ENCODE assay signal across 7 cellular contexts in genomic region chr1:226893936-226894335, GRCh38.
"Had no signal": no experiment of that assay in that cellular context is flagged by ENCODE, and none has a peak within 500 bp of the region (broad histone marks: within the 10 kb centered on the region; RNA-seq: fewer than 3 reads in every experiment).

No MANE protein-coding gene starts in this region.

- H3K27ac ChIP-seq: HL-60 had no signal

- H3K27me3 Mint-ChIP-seq: IgD-negative memory B cell had no signal

- DNase-seq: H9, HCEC 1CT, HFFc6 had no signal

- H3K4me1 Mint-ChIP-seq: GM23338, H9 had no signal

- H3K9me3 Mint-ChIP-seq: GM23338, H9, HFFc6, IgD-negative memory B cell had no signal

- H3K27ac Mint-ChIP-seq: GM23338, HFFc6, IgD-negative memory B cell had no signal

- H3K4me3 ChIP-seq: GM23338 had no signal

- ATAC-seq: GM23338, HepG2 had no signal

- H3K4me3 Mint-ChIP-seq: GM23338, H9, HFFc6, IgD-negative memory B cell had no signal
